8 cellular contexts compared by ENCODE assay signal in the genomic region with DNA sequence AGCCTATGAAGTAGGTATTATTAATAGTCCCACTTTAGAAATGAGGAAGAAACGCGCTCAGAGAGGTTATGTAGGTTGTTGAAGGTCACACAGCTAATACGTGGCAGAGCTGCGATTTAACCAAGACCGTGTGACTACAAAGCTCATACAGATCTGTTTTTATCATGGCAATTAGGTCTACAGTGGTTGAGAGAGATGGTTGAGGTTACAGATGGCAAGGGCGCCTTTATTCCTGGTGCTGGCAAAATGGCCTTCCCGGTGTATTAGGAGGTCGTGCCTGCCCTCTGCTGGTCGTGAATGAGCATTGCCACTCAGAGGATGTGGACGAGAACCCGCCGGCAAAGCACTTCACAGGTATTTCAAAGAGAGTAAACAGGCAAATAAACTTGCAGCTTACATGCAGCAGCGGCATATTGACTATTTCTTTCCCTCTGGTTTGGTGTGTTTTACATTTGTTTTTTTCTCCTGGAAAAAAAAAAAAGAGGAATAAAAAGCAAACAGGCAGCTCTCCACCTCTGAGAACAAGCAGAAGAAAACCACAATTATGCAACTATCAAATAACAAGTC.
DNase-seq lines count a peak whose midpoint lies in the region; ATAC-seq and TF ChIP-seq lines count a peak whose summit lies in the region.

No MANE protein-coding gene starts in this region.

- no peaks in the 10 kb centered on the region for H3K4me1 ChIP-seq in aorta (ENCODE audit: control insufficient read depth in 1 of 2, insufficient read depth in 2 of 2, low read length in 2 of 2)

- H3K27me3 ChIP-seq in aorta (ENCODE audit: control insufficient read depth in 1 of 2, insufficient read depth in 2 of 2, low read length in 1 of 2), result no peaks in the 10 kb centered on the region

- peak overlapping the region; percentile 46 for H3K9ac ChIP-seq in SK-N-MC (ENCODE audit: insufficient read length)

- H3K4me3 ChIP-seq in SK-N-MC (peak overlapping the region; percentile 67), aorta (ENCODE audit: low read length in 2 of 2) (no peak overlapping the region)

- H3K4me1 Mint-ChIP-seq in CD14-positive monocyte, result peaks cover 4% of the 10 kb centered on the region

- intact Hi-C loops in CD14-positive monocyte (cut with micrococcal nuclease), result loop anchor here (5.0 to 10.0 kb wide), 3 partner anchors 356 to 778 kb away; no protein-coding TSS in a partner anchor
- intact Hi-C loops in head of caudate nucleus (cut with DNase I), result loop anchor here (5.0 to 10.0 kb wide), 2 partner anchors 356 to 778 kb away; no protein-coding TSS in a partner anchor
- intact Hi-C loops in posterior vena cava (cut with DNase I), result loop anchor here (5.0 to 10.0 kb wide), 2 partner anchors 356 to 788 kb away; no protein-coding TSS in a partner anchor
- intact Hi-C loops in aorta (cut with DNase I), result loop anchor here (2.0 to 10.0 kb wide), 3 partner anchors 356 to 781 kb away; no protein-coding TSS in a partner anchor

- WGBS in aorta, 2 donors, result 19% methylated on average over 13 of the region's 13 CpGs

- peak; percentile 73 for ATAC-seq in GM21381 (IDR thresholded peaks at IDR 0.05; ENCODE audit: unreplicated experiment)
- ATAC-seq in aorta (ENCODE audit: low FRiP score), result peak; percentile 81

- no peak overlapping the region for H3K27ac Mint-ChIP-seq in CD14-positive monocyte

- DNase-seq in CD14-positive monocyte (ENCODE audit: low spot score), result no peak
- DNase-seq in NAMALWA (ENCODE audit: low spot score), result peak; percentile 66
- DNase-seq in SK-N-MC (ENCODE audit: low read depth, low spot score), result peak; percentile 64
- DNase-seq in activated naive CD4-positive, alpha-beta T cell treated with anti-CD3 and anti-CD28 coated beads, Interleukin-2, amount 50 U/mL, for 16 hours, result peak; percentile 47
- DNase-seq in head of caudate nucleus, result peak; percentile 38 to 92 (median 82)
- peak; percentile 88 for DNase-seq in posterior vena cava (ENCODE audit: low spot score)
- DNase-seq in aorta, result peak; percentile 62 to 84

- no peaks in the 10 kb centered on the region for H3K36me3 Mint-ChIP-seq in CD14-positive monocyte

- no peaks in the 10 kb centered on the region for H3K36me3 ChIP-seq in SK-N-MC (ENCODE audit: insufficient read depth, low read length)
- no peaks in the 10 kb centered on the region for H3K36me3 ChIP-seq in aorta (ENCODE audit: control insufficient read depth in 1 of 2, insufficient read depth in 2 of 2, low read length in 1 of 2)

- peaks cover 5 to 22% (median 14%) of the 10 kb centered on the region in 3 donors for H3K27me3 Mint-ChIP-seq in CD14-positive monocyte (ENCODE audit: low read depth in 3 of 3)

- no peak overlapping the region for H3K4me3 Mint-ChIP-seq in CD14-positive monocyte

- no peaks in the 10 kb centered on the region for H3K9me3 ChIP-seq in SK-N-MC (ENCODE audit: low read depth, low read length)
- H3K9me3 ChIP-seq in aorta (ENCODE audit: control insufficient read depth, low read length), result no peaks in the 10 kb centered on the region

- peak; percentile 85 for TF ChIP-seq CTCF in CD14-positive monocyte (IDR thresholded peaks at IDR 0.05)

- H3K27ac ChIP-seq in SK-N-MC (no peak overlapping the region), aorta (ENCODE audit: low read depth in 1 of 2, low read length in 2 of 2) (no peak overlapping the region)

- H3K9me3 Mint-ChIP-seq in CD14-positive monocyte, result peaks cover 0 to 3% (median 0%) of the 10 kb centered on the region in 7 donors
